ENCODE assay signal across 8 cellular contexts in genomic region chr6:111724505-111724904, GRCh38.
DNase-seq lines count a peak whose midpoint lies in the region; ATAC-seq and TF ChIP-seq lines count a peak whose summit lies in the region.

No MANE protein-coding gene starts in this region.

- H3K36me3 ChIP-seq in lower lobe of right lung (peaks cover 5% of the 10 kb centered on the region), thyroid gland (no peaks in the 10 kb centered on the region)

- TF ChIP-seq POLR2A in thyroid gland (IDR thresholded peaks at IDR 0.05): no peak

- DNase-seq in NAMALWA (ENCODE audit: low spot score) (peak; percentile 81), lower lobe of right lung (no peak), thyroid gland (no peak), NCI-H2196 (lab: John Stamatoyannopoulos, UW; ENCODE audit: unreplicated experiment) (no peak), NCI-H526 treated with DMSO at 0.1 percent for 48 hours (lab: John Stamatoyannopoulos, UW) (no peak)
- no peak for DNase-seq in activated CD4-positive, CD25-positive, alpha-beta regulatory T cell (lab: John Stamatoyannopoulos, UW)

- H3K4me3 ChIP-seq in lower lobe of right lung: no peak overlapping the region
- no peak overlapping the region for H3K4me3 ChIP-seq in thyroid gland (replicated peaks in 1 of 3)

- intact Hi-C loops in lower lobe of right lung (cut with DNase I) (no loop called here), thyroid gland (cut with DNase I) (no loop called here)

- H3K9me3 ChIP-seq in lower lobe of right lung: no peaks in the 10 kb centered on the region
- no peaks in the 10 kb centered on the region for H3K9me3 ChIP-seq in thyroid gland

- ATAC-seq in GM18858 (IDR thresholded peaks at IDR 0.05; ENCODE audit: unreplicated experiment) (peak; percentile 99), HG02588 (IDR thresholded peaks at IDR 0.05; ENCODE audit: unreplicated experiment) (peak; percentile 99), lower lobe of right lung (no peak)

- H3K27me3 ChIP-seq in lower lobe of right lung (ENCODE audit: low read depth) (no peaks in the 10 kb centered on the region), thyroid gland (no peaks in the 10 kb centered on the region)

- TF ChIP-seq CTCF in lower lobe of right lung (IDR thresholded peaks at IDR 0.05) (no peak), thyroid gland (IDR thresholded peaks at IDR 0.05) (no peak)

- H3K27ac ChIP-seq in lower lobe of right lung (peak overlapping the region; percentile 9), thyroid gland (no peak overlapping the region)

- WGBS in thyroid gland, 2 donors: 71 to 79% methylated on average over 3 of the region's 3 CpGs

- H3K4me1 ChIP-seq in lower lobe of right lung (peaks cover 40% of the 10 kb centered on the region), thyroid gland (peaks cover 0 to 39% of the 10 kb centered on the region in 2 donors)

Comparison
In these comparisons a context has a peak if more than half of its experiments do, and no peak if none do; other contexts are left out.
1. ATAC-seq: peak in GM18858 (single experiment) and HG02588 (single experiment); none in lower lobe of right lung (0 of 2).